1 cellular context compared by ENCODE assay signal in the genomic region with DNA sequence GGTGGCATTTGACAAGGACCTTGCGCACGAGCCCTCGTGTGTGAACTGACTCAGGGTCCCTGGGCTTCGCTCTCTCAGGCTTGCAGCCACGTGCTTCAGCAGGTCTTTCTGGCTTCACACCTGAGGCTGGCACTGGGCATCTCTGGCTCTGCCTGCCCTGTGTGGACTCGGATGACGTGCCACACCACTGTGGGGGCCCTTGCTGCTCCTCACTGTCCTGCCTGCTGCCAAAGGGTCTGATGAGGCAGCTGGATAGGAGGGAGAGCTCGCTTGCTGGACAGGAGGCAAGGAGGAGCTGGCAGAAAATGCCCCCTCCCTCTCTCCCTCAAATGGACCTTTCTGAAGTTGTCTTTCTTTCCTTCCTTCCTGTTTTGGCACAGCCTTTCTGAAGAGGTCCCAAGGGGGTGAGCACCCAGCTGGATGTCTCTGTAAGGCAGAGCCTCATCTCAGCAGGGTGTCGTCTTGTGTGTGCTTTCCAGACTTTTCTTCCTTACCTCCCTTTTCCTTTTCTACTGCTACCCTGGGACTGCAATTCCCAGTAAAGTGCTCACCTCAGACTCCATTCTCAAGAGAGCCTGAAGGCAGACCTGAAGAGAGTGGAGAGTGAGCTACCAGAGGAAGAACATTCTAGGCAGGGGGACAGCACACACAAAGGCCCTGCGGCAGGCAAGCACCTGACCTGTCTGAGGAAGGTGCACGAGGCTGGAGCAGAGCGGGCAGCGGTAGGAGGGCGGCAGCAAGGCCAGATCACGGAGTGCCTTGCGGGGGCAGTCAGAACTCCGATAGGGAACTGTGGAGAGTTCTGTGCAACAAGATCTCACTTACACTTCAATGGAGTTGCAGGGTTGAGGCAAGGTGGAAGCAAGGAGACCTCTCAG.
A peak's percentile ranks its signal among the peaks of the same experiment; 100 is the strongest.
TF ChIP-seq lines count a peak whose summit lies in the region.

No MANE protein-coding gene starts in this region.

TF ChIP-seq in H1, 55 proteins besides CTCF, POLR2A, EP300 and RAD21:
- TF ChIP-seq SIRT6 (IDR thresholded peaks at IDR 0.05; ENCODE audit: low read length) (no peak), SUZ12 (IDR thresholded peaks at IDR 0.05; ENCODE audit: low read length) (no peak), KDM5A (IDR thresholded peaks at IDR 0.05; ENCODE audit: low read length) (no peak), RNF2 (IDR thresholded peaks at IDR 0.05; ENCODE audit: borderline replicate concordance, low read depth, low read length, missing control alignments, poor library complexity, severe bottlenecking) (no peak), CHD1 (IDR thresholded peaks at IDR 0.05; ENCODE audit: low read depth, low read length) (no peak), KDM1A (IDR thresholded peaks at IDR 0.05; ENCODE audit: borderline replicate concordance, low read length) (0 out of 2 replicates have a peak, but pooled peaks have one; percentile 14)
TF ChIP-seq in H1: peak in this region for 1.
